In genomic region chr19:38182536-38183210, GRCh38 we compare ENCODE assay signal across 23 cellular contexts. TPM values are rescaled to one million over a fixed set of nuclear protein-coding genes. Genes with fewer than 3 reads are reported as not detected.
DNase-seq lines count a peak whose midpoint lies in the region; ATAC-seq, FAIRE-seq and TF ChIP-seq lines count a peak whose summit lies in the region.
"Had no signal": no experiment of that assay in that cellular context is flagged by ENCODE, and none has a peak within 500 bp of the region (broad histone marks: within the 10 kb centered on the region; RNA-seq: fewer than 3 reads in every experiment).

No MANE protein-coding gene starts in this region.

- H3F3A ChIP-seq in GM23338 (replicated peaks; ENCODE audit: low read depth): no peaks in the 10 kb centered on the region

- H3K9me3 ChIP-seq in H1 (ENCODE audit: insufficient read depth in 2 of 2, low read depth in 1 of 2, low read length in 1 of 2): no peaks in the 10 kb centered on the region

- whole genome bisulfite sequencing in H1 (ENCODE audit: extremely low coverage in 1 of 2, insufficient coverage in 1 of 2, insufficient read length in 1 of 2, insufficient replicate concordance in 2 of 2, low coverage in 1 of 2, low lambda C conversion rate in 2 of 2, missing lambda C conversion rate in 1 of 2), 2 experiments: 85% methylated on average over 21 of the region's 21 CpGs; no CpG with 5 or more reads in 1 of the 2 experiments
- no CpG with 5 or more reads among the region's 21 CpGs for WGBS in mesendoderm (ENCODE audit: extremely low coverage, insufficient coverage, low lambda C conversion rate)

- no peak overlapping the region for H3K23ac ChIP-seq in H1 (ENCODE audit: insufficient read length)
- no peak overlapping the region for H3K23ac ChIP-seq in mesendoderm (ENCODE audit: low read length)

- H3K79me1 ChIP-seq in H1 (ENCODE audit: low read depth, low read length) (no peaks in the 10 kb centered on the region), mesendoderm (ENCODE audit: low read length) (no peaks in the 10 kb centered on the region)

- H3K79me2 ChIP-seq in GM23338 (replicated peaks; ENCODE audit: insufficient read depth) (no peaks in the 10 kb centered on the region), H1 (ENCODE audit: control insufficient read depth in 1 of 2, insufficient read depth in 2 of 2, low read length in 2 of 2) (no peaks in the 10 kb centered on the region), mesendoderm (ENCODE audit: control insufficient read depth, insufficient read depth, low read length) (no peaks in the 10 kb centered on the region)

- H2BK20ac ChIP-seq in H1 (ENCODE audit: low read length): no peak overlapping the region

- H2BK5ac ChIP-seq in H1 (ENCODE audit: low read depth, low read length) (no peak overlapping the region), mesendoderm (ENCODE audit: low read length) (no peak overlapping the region)

- peaks cover 29% of the 10 kb centered on the region for H3K36me3 Mint-ChIP-seq in GM23338 (ENCODE audit: low read depth)
- peaks cover 58 to 73% of the 10 kb centered on the region in 2 donors for H3K36me3 Mint-ChIP-seq in stimulated activated naive B cell treated with anti-CD40 and anti-IgM and Interleukin-4, amounts not matched to agents 10 μg/mL and 1 μg/mL and 100 μg/mL, for 72 hours
- peaks cover 6 to 8% of the 10 kb centered on the region in 2 donors for H3K36me3 Mint-ChIP-seq in activated T-cell treated with anti-CD3 and anti-CD28 coated beads, Interleukin-2, amount 50 U/mL, for 72 hours (ENCODE audit: insufficient read depth in 2 of 2)

- H3K36me3 ChIP-seq in GM23338 (ENCODE audit: insufficient read depth) (no peaks in the 10 kb centered on the region), H1 (ENCODE audit: control insufficient read depth in 2 of 4, insufficient read depth in 4 of 4, low read length in 3 of 4) (peaks cover 0 to 4% (median 1%) of the 10 kb centered on the region in 4 experiments; a peak in 1 of 8 replicates), mesendoderm (ENCODE audit: control insufficient read depth, insufficient read depth, low read length) (no peaks in the 10 kb centered on the region)

- H4K5ac ChIP-seq in H1 (ENCODE audit: insufficient read length, low read depth, low read length): no peak overlapping the region
- H4K5ac ChIP-seq in mesendoderm (ENCODE audit: low read length): no peak overlapping the region

- no peak overlapping the region for H3K14ac ChIP-seq in H1 (ENCODE audit: insufficient read length)

- H3K18ac ChIP-seq in H1 (ENCODE audit: extremely low read depth, low read length) (no peak overlapping the region), mesendoderm (ENCODE audit: low read length) (no peak overlapping the region)

- peak; percentile 10 for ATAC-seq in GM23338
- ATAC-seq in stimulated activated naive B cell treated with anti-CD40 and anti-IgM and Interleukin-4, amounts not matched to agents 10 μg/mL and 1 μg/mL and 100 μg/mL, for 72 hours (replicated peaks): no peak
- no peak for ATAC-seq in activated T-cell treated with anti-CD3 and anti-CD28 coated beads, Interleukin-2, amount 50 U/mL, for 72 hours (replicated peaks in 1 of 2)
- ATAC-seq: naive thymus-derived CD8-positive, alpha-beta T cell had no signal

- H2AK5ac ChIP-seq in H1 (ENCODE audit: low read depth, low read length) (no peak overlapping the region), mesendoderm (ENCODE audit: low read length) (no peak overlapping the region)

- peaks cover 26% of the 10 kb centered on the region; the same call in 2 of the 3 replicates for H3K4me1 Mint-ChIP-seq in GM23338
- H3K4me1 Mint-ChIP-seq in stimulated activated naive B cell treated with anti-CD40 and anti-IgM and Interleukin-4, amounts not matched to agents 10 μg/mL and 1 μg/mL and 100 μg/mL, for 72 hours: peaks cover 0 to 6% of the 10 kb centered on the region in 2 donors
- H3K4me1 Mint-ChIP-seq in activated T-cell treated with anti-CD3 and anti-CD28 coated beads, Interleukin-2, amount 50 U/mL, for 72 hours (ENCODE audit: low read depth): no peaks in the 10 kb centered on the region
- H3K4me1 Mint-ChIP-seq: central memory CD8-positive, alpha-beta T cell had no signal

- H2AFZ ChIP-seq in GM23338 (no peak overlapping the region), H1 (ENCODE audit: low read length) (no peak overlapping the region)

- H3K4ac ChIP-seq in H1 (replicated peaks; ENCODE audit: insufficient read length, low read depth, low read length) (no peak overlapping the region), mesendoderm (ENCODE audit: low read depth, low read length) (no peak overlapping the region)

- H3K4me2 ChIP-seq in GM23338: peak overlapping the region; percentile 87
- H3K4me2 ChIP-seq in H1 (ENCODE audit: insufficient read depth in 1 of 2, low read depth in 2 of 2, low read length in 2 of 2): peak overlapping the region; percentile 74 to 98
- peak overlapping the region; percentile 4 for H3K4me2 ChIP-seq in mesendoderm (ENCODE audit: low read length)

- H4K8ac ChIP-seq in H1 (ENCODE audit: extremely low read depth, insufficient read depth, low read length): no peak overlapping the region; the same call in 1 of the 2 replicates
- no peak overlapping the region for H4K8ac ChIP-seq in mesendoderm (ENCODE audit: low read depth, low read length)

- H2BK15ac ChIP-seq in H1 (ENCODE audit: low read length) (no peak overlapping the region), mesendoderm (replicated peaks; ENCODE audit: low read depth) (no peak overlapping the region)

- H3K27me3 ChIP-seq in GM23338 (ENCODE audit: insufficient read depth): no peaks in the 10 kb centered on the region
- no peaks in the 10 kb centered on the region for H3K27me3 ChIP-seq in H1 (replicated peaks in 1 of 4; ENCODE audit: control insufficient read depth in 3 of 4, extremely low read depth in 1 of 4, insufficient read depth in 3 of 4, low read length in 3 of 4)
- H3K27me3 ChIP-seq in mesendoderm (ENCODE audit: insufficient read depth, low read length, poor library complexity): no peaks in the 10 kb centered on the region
- H3K27me3 ChIP-seq: esophagus squamous epithelium, heart left ventricle, spleen had no signal

- no peak for TF ChIP-seq POLR2A in H1 (IDR thresholded peaks at IDR 0.05; ENCODE audit: control extremely low read depth in 1 of 2, low read depth in 2 of 2, low read length in 2 of 2)

- H3K56ac ChIP-seq in H1 (replicated peaks; ENCODE audit: insufficient read length, low read depth, low read length) (no peak overlapping the region), mesendoderm (ENCODE audit: low read length) (peak overlapping the region; percentile 17)

- no peak overlapping the region for H3K27ac Mint-ChIP-seq in GM23338
- H3K27ac Mint-ChIP-seq in stimulated activated naive B cell treated with anti-CD40 and anti-IgM and Interleukin-4, amounts not matched to agents 10 μg/mL and 1 μg/mL and 100 μg/mL, for 72 hours: peak overlapping the region; percentile 79
- no peak overlapping the region for H3K27ac Mint-ChIP-seq in activated T-cell treated with anti-CD3 and anti-CD28 coated beads, Interleukin-2, amount 50 U/mL, for 72 hours
- H3K27ac Mint-ChIP-seq: CD4-positive, alpha-beta T cell had no signal

- peaks cover 3% of the 10 kb centered on the region; the same call in 1 of the 2 replicates for H4K20me1 ChIP-seq in GM23338 (replicated peaks; ENCODE audit: insufficient read depth)
- H4K20me1 ChIP-seq in H1 (replicated peaks in 1 of 2; ENCODE audit: control insufficient read depth in 1 of 2, insufficient read depth in 2 of 2, low read length in 2 of 2): peaks cover 0 to 3% of the 10 kb centered on the region in 2 experiments

- peak overlapping the region; percentile 80 for H3K4me3 ChIP-seq in GM23338
- peak overlapping the region; percentile 18 to 62 (median 55); a peak in 2 of 8 replicates for H3K4me3 ChIP-seq in H1 (ENCODE audit: extremely low read depth in 1 of 4, insufficient read depth in 2 of 4, low read depth in 3 of 4, low read length in 4 of 4)
- H3K4me3 ChIP-seq in mesendoderm (ENCODE audit: low read length): no peak overlapping the region

- H3K4me1 ChIP-seq in GM23338 (ENCODE audit: insufficient read depth): peaks cover 12% of the 10 kb centered on the region; the same call in 1 of the 2 replicates
- H3K4me1 ChIP-seq in H1 (replicated peaks in 1 of 4; ENCODE audit: control insufficient read depth in 3 of 4, insufficient read depth in 4 of 4, low read length in 3 of 4): peaks cover 0 to 13% (median 7%) of the 10 kb centered on the region in 4 experiments; a peak in 6 of 7 replicates
- H3K4me1 ChIP-seq in mesendoderm (ENCODE audit: control insufficient read depth, low read depth, low read length): peaks cover 5% of the 10 kb centered on the region
- H3K4me1 ChIP-seq: heart left ventricle, spleen had no signal

- peaks cover 15% of the 10 kb centered on the region for H3K27me3 Mint-ChIP-seq in GM23338 (ENCODE audit: insufficient read depth, low read depth, poor library complexity)
- no peaks in the 10 kb centered on the region for H3K27me3 Mint-ChIP-seq in stimulated activated naive B cell treated with anti-CD40 and anti-IgM and Interleukin-4, amounts not matched to agents 10 μg/mL and 1 μg/mL and 100 μg/mL, for 72 hours
- no peaks in the 10 kb centered on the region for H3K27me3 Mint-ChIP-seq in activated T-cell treated with anti-CD3 and anti-CD28 coated beads, Interleukin-2, amount 50 U/mL, for 72 hours (ENCODE audit: low read depth)
- H3K27me3 Mint-ChIP-seq: CD4-positive, alpha-beta T cell; central memory CD8-positive, alpha-beta T cell; naive thymus-derived CD8-positive, alpha-beta T cell had no signal

- DNase-seq in GM23338 (ENCODE audit: low spot score) (no peak), H1 (ENCODE audit: low read depth in 1 of 2, low spot score in 2 of 2) (no peak), mesendoderm (no peak), head of caudate nucleus (no peak)
- no peak for DNase-seq in stimulated activated naive B cell treated with anti-CD40 and anti-IgM and Interleukin-4, amounts not matched to agents 10 μg/mL and 1 μg/mL and 100 μg/mL, for 72 hours
- DNase-seq in activated CD4-positive, CD25-positive, alpha-beta regulatory T cell treated with anti-CD3 and anti-CD28 coated beads, Interleukin-2, amount 50 U/mL, for 72 hours: no peak
- DNase-seq in activated T-cell treated with anti-CD3 and anti-CD28 coated beads, Interleukin-2, amount 50 U/mL, for 72 hours: no peak
- DNase-seq in activated T-cell treated with anti-CD3 and anti-CD28 coated beads, Interleukin-2, amount 50 U/mL, for 48 hours: no peak
- DNase-seq: activated CD4-positive, alpha-beta T cell treated with anti-CD3 and anti-CD28 coated beads, Interleukin-2, amount 50 U/mL, for 1 hour; activated naive CD4-positive, alpha-beta T cell; CD4-positive, alpha-beta T cell; esophagus squamous epithelium; kidney; naive thymus-derived CD8-positive, alpha-beta T cell; NCI-H1436; NCI-H2171; NCI-H526 treated with DMSO at 0.1 percent for 48 hours; spleen; stimulated activated CD4-positive, alpha-beta T cell treated with anti-CD3 and anti-CD28 coated beads, Interleukin-4, amount 100 ng/mL, for 4 hours; T-helper 1 cell had no signal

- no peak overlapping the region for H2BK12ac ChIP-seq in H1 (ENCODE audit: low read depth, low read length)

- H3K27ac ChIP-seq in GM23338 (ENCODE audit: low read depth): no peak overlapping the region
- H3K27ac ChIP-seq in H1 (ENCODE audit: low read depth, low read length): no peak overlapping the region
- H3K27ac ChIP-seq in mesendoderm (ENCODE audit: low read depth, low read length): no peak overlapping the region
- H3K27ac ChIP-seq: spleen had no signal

- TF ChIP-seq EP300 in H1 (IDR thresholded peaks at IDR 0.05; ENCODE audit: borderline replicate concordance in 1 of 2, low read depth in 2 of 2, low read length in 2 of 2): no peak

- peaks cover 4% of the 10 kb centered on the region; the same call in 1 of the 2 replicates for H3K23me2 ChIP-seq in H1 (ENCODE audit: low read depth, low read length)

- peaks cover 7% of the 10 kb centered on the region for H3K9me3 Mint-ChIP-seq in GM23338
- H3K9me3 Mint-ChIP-seq in stimulated activated naive B cell treated with anti-CD40 and anti-IgM and Interleukin-4, amounts not matched to agents 10 μg/mL and 1 μg/mL and 100 μg/mL, for 72 hours: peaks cover 0 to 5% of the 10 kb centered on the region in 2 donors
- H3K9me3 Mint-ChIP-seq in activated T-cell treated with anti-CD3 and anti-CD28 coated beads, Interleukin-2, amount 50 U/mL, for 72 hours: peaks cover 4 to 8% of the 10 kb centered on the region in 2 donors

- intact Hi-C loops in head of caudate nucleus (cut with DNase I): no loop called here

- H2BK120ac ChIP-seq in H1 (replicated peaks; ENCODE audit: low read depth, low read length): no peak overlapping the region
- H2BK120ac ChIP-seq in mesendoderm (ENCODE audit: low read depth, low read length): no peak overlapping the region

- no peak for FAIRE-seq in H1 (lab: Jason Lieb, UNC)
- FAIRE-seq: GM12892, kidney had no signal

- H3K9ac ChIP-seq in H1 (replicated peaks in 1 of 4; ENCODE audit: extremely low read depth in 1 of 4, low read depth in 3 of 4, low read length in 3 of 4): no peak overlapping the region
- H3K9ac ChIP-seq in mesendoderm (ENCODE audit: low read length): no peak overlapping the region

- CTCF ChIA-PET in H1 (lab: Charles Lee; ENCODE audit: partially characterized antibody): interaction anchor here (0.8 to 2.5 kb wide), 15 partner anchors 7 to 280 kb away, joined by 3 to 20 read pairs (median 5); no protein-coding TSS in a partner anchor

- H3K4me3 Mint-ChIP-seq in GM23338: peak overlapping the region; percentile 73
- peak overlapping the region in 1 of 2 donors; percentile 32 for H3K4me3 Mint-ChIP-seq in stimulated activated naive B cell treated with anti-CD40 and anti-IgM and Interleukin-4, amounts not matched to agents 10 μg/mL and 1 μg/mL and 100 μg/mL, for 72 hours
- no peak overlapping the region for H3K4me3 Mint-ChIP-seq in activated T-cell treated with anti-CD3 and anti-CD28 coated beads, Interleukin-2, amount 50 U/mL, for 72 hours
- H3K4me3 Mint-ChIP-seq: CD4-positive, alpha-beta T cell; central memory CD8-positive, alpha-beta T cell; naive thymus-derived CD8-positive, alpha-beta T cell had no signal

- no peak for TF ChIP-seq RAD21 in H1 (IDR thresholded peaks at IDR 0.05 in 1 of 2, conservative IDR thresholded peaks at IDR 0.05 in 1 of 2; ENCODE audit: low read depth in 2 of 2, low read length in 2 of 2)

- TF ChIP-seq CTCF in GM23338 (conservative IDR thresholded peaks at IDR 0.05; ENCODE audit: low read depth in 2 of 2) (no peak), H1 (IDR thresholded peaks at IDR 0.05; ENCODE audit: control extremely low read depth in 1 of 3, insufficient read depth in 1 of 3, low read depth in 1 of 3, low read length in 3 of 3) (no peak)

- POLR2A ChIA-PET in H1 (lab: Charles Lee; ENCODE audit: partially characterized antibody): interaction anchor here (0.7 to 5.2 kb wide), 6 partner anchors 27 to 275 kb away, joined by 3 to 29 read pairs (median 3); no protein-coding TSS in a partner anchor

- no peaks in the 10 kb centered on the region for H3K9me2 ChIP-seq in GM23338 (ENCODE audit: insufficient read depth)

- H4K91ac ChIP-seq in H1 (replicated peaks; ENCODE audit: insufficient read length, low read length): no peak overlapping the region

RNA-seq across cellular contexts. Expression of gene DPF1, which starts 41.3 kb away (rescaled TPM):
- 8.3 and 11.7 TPM in 2 replicates for total RNA-seq in GM23338 (2014; rRNA removed; shearing (Covaris generic))
- 7.9 and 8.3 TPM in 2 replicates for polyA plus RNA-seq in GM23338 (2016; fragmentation: Nextera tagmentation; extraction: Ambion mirVana)
- total RNA-seq in H1 (2021; fragmentation: NEBNext Ultra II Directional; extraction: Animal tissue kit (Norgen Biotek cat#: 25700)): 15.2 and 15.6 TPM in 2 replicates
- 12.9 and 20.9 TPM in 2 replicates for polyA plus RNA-seq in H1 (2011; rRNA removed)
- polyA plus RNA-seq in H1 (2011; cell fraction: cytosol; rRNA removed): 12.4 TPM
- 20.0 TPM for polyA plus RNA-seq in H1 (2011; cell fraction: nucleus; rRNA removed)
- polyA plus RNA-seq in H1 (2012, experiment 1 of 2): 5.4 to 11.2 TPM (median 10.0 TPM) in 4 replicates
- 7.2 TPM for polyA plus RNA-seq in H1 (2012, experiment 2 of 2)
- 5.0 TPM for polyA plus RNA-seq in H1 (2013, experiment 1 of 2)
- 5.9 TPM for polyA plus RNA-seq in H1 (2013, experiment 2 of 2)
- polyA minus RNA-seq in H1 (2011; rRNA and poly(A)+ RNA removed): 3.9 and 5.9 TPM in 2 replicates
- polyA minus RNA-seq in H1 (2011; cell fraction: cytosol; rRNA and poly(A)+ RNA removed): 7.3 TPM
- 5.0 TPM for polyA minus RNA-seq in H1 (2011; cell fraction: nucleus; rRNA and poly(A)+ RNA removed)
- 4.1 TPM for polyA plus RNA-seq in mesendoderm (2013, experiment 1 of 2)
- polyA plus RNA-seq in mesendoderm (2013, experiment 2 of 2): 3.6 TPM
- total RNA-seq in activated T-cell treated with anti-CD3 and anti-CD28 coated beads, Interleukin-2, amount 50 U/mL, for 72 hours: under 1 TPM; 0.65 to 0.99 TPM
- total RNA-seq: CD4-positive, alpha-beta T cell; kidney; naive thymus-derived CD8-positive, alpha-beta T cell; spleen had no signal
- polyA plus RNA-seq: naive thymus-derived CD8-positive, alpha-beta T cell had no signal

Comparison
In these comparisons a context has a peak if more than half of its experiments do, and no peak if none do; other contexts are left out.
1. H3K4me2 ChIP-seq: peak in every context shown above with its lines; median percentile 87 in GM23338; 86 in H1; 4 in mesendoderm.